In genomic region chr3:23830869-23831484, GRCh38 we compare ENCODE assay signal across 10 cellular contexts. TPM values are rescaled to one million over a fixed set of nuclear protein-coding genes. Genes with fewer than 3 reads are reported as not detected.
DNase-seq lines count a peak whose midpoint lies in the region; ATAC-seq and TF ChIP-seq lines count a peak whose summit lies in the region.
"Had no signal": no experiment of that assay in that cellular context is flagged by ENCODE, and none has a peak within 500 bp of the region (broad histone marks: within the 10 kb centered on the region; RNA-seq: fewer than 3 reads in every experiment).

No MANE protein-coding gene starts in this region.

- peaks cover 29% of the 10 kb centered on the region for H3K4me1 Mint-ChIP-seq in mesothelial cell of epicardium

- H3K36me3 Mint-ChIP-seq in mesothelial cell of epicardium, result peaks cover 7% of the 10 kb centered on the region

- no peak overlapping the region for H3K4me3 Mint-ChIP-seq in mesothelial cell of epicardium

- no peaks in the 10 kb centered on the region for H3K9me3 ChIP-seq in body of pancreas

- H3K27ac ChIP-seq in body of pancreas, result no peak overlapping the region

- H3K27ac Mint-ChIP-seq in mesothelial cell of epicardium, result no peak overlapping the region

- intact Hi-C loops in body of pancreas (cut with DNase I), result no loop called here

- no peaks in the 10 kb centered on the region for H3K27me3 ChIP-seq in body of pancreas

- H3K36me3 ChIP-seq in body of pancreas (replicated peaks in 1 of 2; ENCODE audit: insufficient read depth in 1 of 2, low read depth in 2 of 2), result no peaks in the 10 kb centered on the region

- no peak for TF ChIP-seq CTCF in fibroblast of the aortic adventitia (IDR thresholded peaks at IDR 0.05; ENCODE audit: insufficient read depth, low read length)
- no peak for TF ChIP-seq CTCF in body of pancreas (IDR thresholded peaks at IDR 0.05)
- TF ChIP-seq CTCF in mesothelial cell of epicardium (IDR thresholded peaks at IDR 0.05; ENCODE audit: unreplicated experiment), result no peak

- H3K9me3 Mint-ChIP-seq in mesothelial cell of epicardium, result no peaks in the 10 kb centered on the region

- no peak for TF ChIP-seq POLR2A in body of pancreas (IDR thresholded peaks at IDR 0.05)

- DNase-seq in fibroblast of the aortic adventitia (ENCODE audit: low read depth) (peak; percentile 17), body of pancreas (no peak), foreskin melanocyte (no peak), A172 (ENCODE audit: low spot score) (no peak), mesothelial cell of epicardium (ENCODE audit: low spot score in 2 of 2, unreplicated experiment in 2 of 2) (no peak)
- DNase-seq: activated CD4-positive, CD25-positive, alpha-beta regulatory T cell; NCI-H226 had no signal

- peaks cover 2% of the 10 kb centered on the region for H3K27me3 Mint-ChIP-seq in mesothelial cell of epicardium (ENCODE audit: low read depth)

- WGBS in body of pancreas, 2 donors, result 82 to 94% methylated on average over 5 of the region's 5 CpGs

- H3K4me1 ChIP-seq in body of pancreas, result peaks cover 15% of the 10 kb centered on the region

- ATAC-seq in GM18858 (IDR thresholded peaks at IDR 0.05; ENCODE audit: unreplicated experiment) (peak; percentile 82), GM21576 (IDR thresholded peaks at IDR 0.05; ENCODE audit: unreplicated experiment) (peak; percentile 75), HG03432 (IDR thresholded peaks at IDR 0.05; ENCODE audit: unreplicated experiment) (peak; percentile 84), body of pancreas (no peak)

- H3K4me3 ChIP-seq in fibroblast of the aortic adventitia (ENCODE audit: low read depth, low read length), result no peak overlapping the region
- no peak overlapping the region for H3K4me3 ChIP-seq in body of pancreas

RNA-seq across cellular contexts. Expression of gene UBE2E1, which starts 25.2 kb away (rescaled TPM):
- total RNA-seq in fibroblast of the aortic adventitia (ENCODE audit: low replicate concordance), result 34.6 and 108 TPM in 2 replicates
- 10 to 100 TPM; 21.1 to 30.9 TPM for total RNA-seq in body of pancreas
- 66.4 and 91.7 TPM in 2 replicates for total RNA-seq in A172 (2014; rRNA removed; shearing (Covaris generic))
- 89.9 to 93.3 TPM (median 90.4 TPM) in 3 replicates for total RNA-seq in mesothelial cell of epicardium
